14 cellular contexts compared by ENCODE assay signal in genomic region chr4:1307951-1308735, GRCh38. TPM values are rescaled to one million over a fixed set of nuclear protein-coding genes. Genes with fewer than 3 reads are reported as not detected.
DNase-seq lines count a peak whose midpoint lies in the region; ATAC-seq, FAIRE-seq and TF ChIP-seq lines count a peak whose summit lies in the region.
"Had no signal": no experiment of that assay in that cellular context is flagged by ENCODE, and none has a peak within 500 bp of the region (broad histone marks: within the 10 kb centered on the region; RNA-seq: fewer than 3 reads in every experiment).

No MANE protein-coding gene starts in this region.

- peaks cover 0 to 17% (median 6%) of the 10 kb centered on the region in 4 donors for H3K4me1 ChIP-seq in right lobe of liver

- peaks cover 0 to 7% (median 3%) of the 10 kb centered on the region in 4 donors for H3K36me3 ChIP-seq in right lobe of liver

- H3K27ac Mint-ChIP-seq in activated naive CD8-positive, alpha-beta T cell = peak overlapping the region; percentile 13
- H3K27ac Mint-ChIP-seq in activated naive CD8-positive, alpha-beta T cell treated with anti-CD3 and anti-CD28 coated beads for 36 hours = no peak overlapping the region
- H3K27ac Mint-ChIP-seq in activated naive CD8-positive, alpha-beta T cell treated with anti-CD3 and anti-CD28 coated beads, Interleukin-2, amount 50 U/mL, for 24 hours = no peak overlapping the region
- H3K27ac Mint-ChIP-seq in stimulated activated effector memory CD8-positive, alpha-beta T cell treated with anti-CD3 and anti-CD28 coated beads, Interleukin-12 subunit alpha, Interleukin-12 subunit beta, amount 100 ng/mL, for 72 hours = no peak overlapping the region
- no peak overlapping the region for H3K27ac Mint-ChIP-seq in activated CD4-positive, alpha-beta memory T cell treated with anti-CD3 and anti-CD28 coated beads, Interleukin-2, amount 10 ng/mL, durations not matched to agents 7 days and 5 days

- DNase-seq in activated naive CD8-positive, alpha-beta T cell treated with anti-CD3 and anti-CD28 coated beads for 36 hours = no peak
- DNase-seq in activated naive CD8-positive, alpha-beta T cell treated with anti-CD3 and anti-CD28 coated beads, Interleukin-2, amount 50 U/mL, for 24 hours = no peak
- DNase-seq in right lobe of liver (peak in 2 of 3 donors; percentile 11 to 46), GM19239 (ENCODE audit: insufficient read length, low spot score) (no peak)
- no peak for DNase-seq in stimulated activated effector memory CD8-positive, alpha-beta T cell treated with anti-CD3 and anti-CD28 coated beads, Interleukin-12 subunit alpha, Interleukin-12 subunit beta, amount 100 ng/mL, for 72 hours (ENCODE audit: low spot score in 2 of 2)
- DNase-seq in activated CD4-positive, alpha-beta memory T cell treated with anti-CD3 and anti-CD28 coated beads, Interleukin-2, amount 10 ng/mL, durations not matched to agents 7 days and 5 days = no peak
- DNase-seq in activated effector memory CD4-positive, alpha-beta T cell treated with Interleukin-2 at 50 U/mL for 16 hours = no peak
- DNase-seq: ACHN; activated T-cell treated with anti-CD3 and anti-CD28 coated beads, Interleukin-2, amount 50 U/mL, for 1 hour; DMS153; NCI-H1092 treated with DMSO at 0.1 percent for 48 hours; tibial artery had no signal

- H3K27ac ChIP-seq in right lobe of liver = no peak overlapping the region

- no peaks in the 10 kb centered on the region for H3K27me3 Mint-ChIP-seq in activated naive CD8-positive, alpha-beta T cell
- no peaks in the 10 kb centered on the region for H3K27me3 Mint-ChIP-seq in activated naive CD8-positive, alpha-beta T cell treated with anti-CD3 and anti-CD28 coated beads for 36 hours
- no peaks in the 10 kb centered on the region for H3K27me3 Mint-ChIP-seq in activated naive CD8-positive, alpha-beta T cell treated with anti-CD3 and anti-CD28 coated beads, Interleukin-2, amount 50 U/mL, for 24 hours
- no peaks in the 10 kb centered on the region for H3K27me3 Mint-ChIP-seq in activated CD4-positive, alpha-beta memory T cell treated with anti-CD3 and anti-CD28 coated beads, Interleukin-2, amount 10 ng/mL, durations not matched to agents 7 days and 5 days
- H3K27me3 Mint-ChIP-seq: IgD-negative memory B cell had no signal

- H3K9me3 ChIP-seq in right lobe of liver = no peaks in the 10 kb centered on the region
- H3K9me3 ChIP-seq: tibial artery had no signal

- H3K4me3 ChIP-seq in right lobe of liver = no peak overlapping the region

- no peak for FAIRE-seq in GM19239 (lab: Jason Lieb, UNC)

- POLR2A ChIA-PET in activated CD4-positive, alpha-beta memory T cell treated with anti-CD3 and anti-CD28 coated beads, Interleukin-2, amount 10 ng/mL, durations not matched to agents 7 days and 5 days (lab: Charles Lee) = interaction anchor here (1.7 to 4.9 kb wide), 4 partner anchors 11 to 57 kb away, joined by 5 to 44 read pairs (median 18); partner anchors contain the start of genes MAEA and UVSSA

- no peaks in the 10 kb centered on the region for H3K9me3 Mint-ChIP-seq in activated naive CD8-positive, alpha-beta T cell (ENCODE audit: low read depth)
- peaks cover 1% of the 10 kb centered on the region for H3K9me3 Mint-ChIP-seq in activated naive CD8-positive, alpha-beta T cell treated with anti-CD3 and anti-CD28 coated beads for 36 hours
- H3K9me3 Mint-ChIP-seq in activated naive CD8-positive, alpha-beta T cell treated with anti-CD3 and anti-CD28 coated beads, Interleukin-2, amount 50 U/mL, for 24 hours = no peaks in the 10 kb centered on the region
- H3K9me3 Mint-ChIP-seq in stimulated activated effector memory CD8-positive, alpha-beta T cell treated with anti-CD3 and anti-CD28 coated beads, Interleukin-12 subunit alpha, Interleukin-12 subunit beta, amount 100 ng/mL, for 72 hours = no peaks in the 10 kb centered on the region
- H3K9me3 Mint-ChIP-seq in activated CD4-positive, alpha-beta memory T cell treated with anti-CD3 and anti-CD28 coated beads, Interleukin-2, amount 10 ng/mL, durations not matched to agents 7 days and 5 days = no peaks in the 10 kb centered on the region
- H3K9me3 Mint-ChIP-seq: IgD-negative memory B cell had no signal

- TF ChIP-seq CTCF in right lobe of liver (IDR thresholded peaks at IDR 0.05) = no peak

- H3K27me3 ChIP-seq in right lobe of liver = no peaks in the 10 kb centered on the region
- H3K27me3 ChIP-seq: tibial artery had no signal

- H3K36me3 Mint-ChIP-seq in activated naive CD8-positive, alpha-beta T cell = peaks cover 2% of the 10 kb centered on the region
- H3K36me3 Mint-ChIP-seq in activated naive CD8-positive, alpha-beta T cell treated with anti-CD3 and anti-CD28 coated beads for 36 hours = peaks cover 16% of the 10 kb centered on the region
- H3K36me3 Mint-ChIP-seq in activated naive CD8-positive, alpha-beta T cell treated with anti-CD3 and anti-CD28 coated beads, Interleukin-2, amount 50 U/mL, for 24 hours (ENCODE audit: low read depth) = peaks cover 15% of the 10 kb centered on the region
- H3K36me3 Mint-ChIP-seq in stimulated activated effector memory CD8-positive, alpha-beta T cell treated with anti-CD3 and anti-CD28 coated beads, Interleukin-12 subunit alpha, Interleukin-12 subunit beta, amount 100 ng/mL, for 72 hours = peaks cover 52% of the 10 kb centered on the region
- peaks cover 55% of the 10 kb centered on the region for H3K36me3 Mint-ChIP-seq in activated CD4-positive, alpha-beta memory T cell treated with anti-CD3 and anti-CD28 coated beads, Interleukin-2, amount 10 ng/mL, durations not matched to agents 7 days and 5 days (ENCODE audit: low read depth)

- H3K4me1 Mint-ChIP-seq in activated naive CD8-positive, alpha-beta T cell (ENCODE audit: low read depth) = peaks cover 56% of the 10 kb centered on the region
- H3K4me1 Mint-ChIP-seq in activated naive CD8-positive, alpha-beta T cell treated with anti-CD3 and anti-CD28 coated beads for 36 hours = peaks cover 58% of the 10 kb centered on the region
- peaks cover 51% of the 10 kb centered on the region for H3K4me1 Mint-ChIP-seq in activated naive CD8-positive, alpha-beta T cell treated with anti-CD3 and anti-CD28 coated beads, Interleukin-2, amount 50 U/mL, for 24 hours
- peaks cover 74% of the 10 kb centered on the region for H3K4me1 Mint-ChIP-seq in stimulated activated effector memory CD8-positive, alpha-beta T cell treated with anti-CD3 and anti-CD28 coated beads, Interleukin-12 subunit alpha, Interleukin-12 subunit beta, amount 100 ng/mL, for 72 hours
- H3K4me1 Mint-ChIP-seq in activated CD4-positive, alpha-beta memory T cell treated with anti-CD3 and anti-CD28 coated beads, Interleukin-2, amount 10 ng/mL, durations not matched to agents 7 days and 5 days = peaks cover 71% of the 10 kb centered on the region

- H3K4me3 Mint-ChIP-seq in activated naive CD8-positive, alpha-beta T cell = peak overlapping the region; percentile 76
- H3K4me3 Mint-ChIP-seq in activated naive CD8-positive, alpha-beta T cell treated with anti-CD3 and anti-CD28 coated beads for 36 hours = no peak overlapping the region
- H3K4me3 Mint-ChIP-seq in activated naive CD8-positive, alpha-beta T cell treated with anti-CD3 and anti-CD28 coated beads, Interleukin-2, amount 50 U/mL, for 24 hours = peak overlapping the region; percentile 57
- H3K4me3 Mint-ChIP-seq in stimulated activated effector memory CD8-positive, alpha-beta T cell treated with anti-CD3 and anti-CD28 coated beads, Interleukin-12 subunit alpha, Interleukin-12 subunit beta, amount 100 ng/mL, for 72 hours = peak overlapping the region; percentile 73
- H3K4me3 Mint-ChIP-seq in activated CD4-positive, alpha-beta memory T cell treated with anti-CD3 and anti-CD28 coated beads, Interleukin-2, amount 10 ng/mL, durations not matched to agents 7 days and 5 days = no peak overlapping the region

- no peak for TF ChIP-seq POLR2A in right lobe of liver (IDR thresholded peaks at IDR 0.05)

- WGBS in right lobe of liver (ENCODE audit: insufficient coverage, low coverage, low lambda C conversion rate, missing lambda C conversion rate) = 98% methylated on average over 8 of the region's 34 CpGs

- CTCF ChIA-PET in activated CD4-positive, alpha-beta memory T cell treated with anti-CD3 and anti-CD28 coated beads, Interleukin-2, amount 10 ng/mL, durations not matched to agents 7 days and 5 days (lab: Charles Lee) = interaction anchor here (1.1 to 3.6 kb wide), 3 partner anchors 11 to 40 kb away, joined by 3 to 16 read pairs (median 4); partner anchors contain the start of gene UVSSA

- ATAC-seq in activated naive CD8-positive, alpha-beta T cell treated with anti-CD3 and anti-CD28 coated beads, Interleukin-2, amount 50 U/mL, for 24 hours = no peak
- no peak for ATAC-seq in right lobe of liver
- no peak for ATAC-seq in stimulated activated effector memory CD8-positive, alpha-beta T cell treated with anti-CD3 and anti-CD28 coated beads, Interleukin-12 subunit alpha, Interleukin-12 subunit beta, amount 100 ng/mL, for 72 hours

- intact Hi-C loops in right lobe of liver (cut with DNase I) = no loop called here

RNA-seq across cellular contexts. Expression of gene MAEA, which starts 18.5 kb away (rescaled TPM):
- total RNA-seq in activated naive CD8-positive, alpha-beta T cell treated with anti-CD3 and anti-CD28 coated beads for 36 hours = 10 to 100 TPM; 51.3 to 53.2 TPM
- total RNA-seq in right lobe of liver = 10 to 100 TPM; 24.3 to 42.0 (median 27.9) TPM
- 10 to 100 TPM; 61.6 to 64.1 TPM for total RNA-seq in activated CD4-positive, alpha-beta memory T cell treated with anti-CD3 and anti-CD28 coated beads, Interleukin-2, amount 10 ng/mL, durations not matched to agents 7 days and 5 days

RNA-seq across cellular contexts. Expression of gene UVSSA, which starts 38.9 kb away (rescaled TPM):
- total RNA-seq in activated naive CD8-positive, alpha-beta T cell treated with anti-CD3 and anti-CD28 coated beads for 36 hours = 10 to 100 TPM; 13.2 to 14.1 TPM
- 10 to 100 TPM in 3 of 6 experiments, 1 to 10 TPM in 3; 9.1 to 14.5 (median 11.3) TPM for total RNA-seq in right lobe of liver
- total RNA-seq in activated CD4-positive, alpha-beta memory T cell treated with anti-CD3 and anti-CD28 coated beads, Interleukin-2, amount 10 ng/mL, durations not matched to agents 7 days and 5 days = 10 to 100 TPM; 22.2 to 22.3 TPM

RNA-seq across cellular contexts. Expression of gene CTBP1, which starts 59.2 kb away (rescaled TPM):
- total RNA-seq in activated naive CD8-positive, alpha-beta T cell treated with anti-CD3 and anti-CD28 coated beads for 36 hours = 100 to 1,000 TPM; 135 to 141 TPM
- total RNA-seq in right lobe of liver = 10 to 100 TPM; 74.8 to 85.5 (median 79.4) TPM
- 100 to 1,000 TPM; 209 to 221 TPM for total RNA-seq in activated CD4-positive, alpha-beta memory T cell treated with anti-CD3 and anti-CD28 coated beads, Interleukin-2, amount 10 ng/mL, durations not matched to agents 7 days and 5 days

Comparison
In these comparisons a context has a peak if more than half of its experiments do, and no peak if none do; other contexts are left out.
1. H3K4me3 Mint-ChIP-seq: peak in activated naive CD8-positive, alpha-beta T cell (single experiment), activated naive CD8-positive, alpha-beta T cell treated with anti-CD3 and anti-CD28 coated beads, Interleukin-2, amount 50 U/mL, for 24 hours (single experiment) and stimulated activated effector memory CD8-positive, alpha-beta T cell treated with anti-CD3 and anti-CD28 coated beads, Interleukin-12 subunit alpha, Interleukin-12 subunit beta, amount 100 ng/mL, for 72 hours (single experiment); none in activated naive CD8-positive, alpha-beta T cell treated with anti-CD3 and anti-CD28 coated beads for 36 hours (single experiment) and activated CD4-positive, alpha-beta memory T cell treated with anti-CD3 and anti-CD28 coated beads, Interleukin-2, amount 10 ng/mL, durations not matched to agents 7 days and 5 days (single experiment).
2. DNase-seq: peak in right lobe of liver (2 of 3); none in activated naive CD8-positive, alpha-beta T cell treated with anti-CD3 and anti-CD28 coated beads for 36 hours (single experiment), activated naive CD8-positive, alpha-beta T cell treated with anti-CD3 and anti-CD28 coated beads, Interleukin-2, amount 50 U/mL, for 24 hours (single experiment), stimulated activated effector memory CD8-positive, alpha-beta T cell treated with anti-CD3 and anti-CD28 coated beads, Interleukin-12 subunit alpha, Interleukin-12 subunit beta, amount 100 ng/mL, for 72 hours (0 of 2), GM19239 (single experiment), activated CD4-positive, alpha-beta memory T cell treated with anti-CD3 and anti-CD28 coated beads, Interleukin-2, amount 10 ng/mL, durations not matched to agents 7 days and 5 days (single experiment) and activated effector memory CD4-positive, alpha-beta T cell treated with Interleukin-2 at 50 U/mL for 16 hours (single experiment).